ENCODE assay signal across 9 cellular contexts in genomic region chr2:219553168-219553417, GRCh38. TPM values are rescaled to one million over a fixed set of nuclear protein-coding genes. Genes with fewer than 3 reads are reported as not detected.
DNase-seq lines count a peak whose midpoint lies in the region; TF ChIP-seq lines count a peak whose summit lies in the region.
"Had no signal": no experiment of that assay in that cellular context is flagged by ENCODE, and none has a peak within 500 bp of the region (broad histone marks: within the 10 kb centered on the region; RNA-seq: fewer than 3 reads in every experiment).

No MANE protein-coding gene starts in this region.

- TF ChIP-seq CTCF in A673 (conservative IDR thresholded peaks at IDR 0.05; ENCODE audit: low read depth, low read length) (no peak), endothelial cell (IDR thresholded peaks at IDR 0.05; ENCODE audit: unreplicated experiment) (no peak), neural progenitor cell (IDR thresholded peaks at IDR 0.05) (no peak)

- CTCF ChIA-PET in A673 (lab: Charles Lee): interaction anchor here (1.1 kb wide), 1 partner anchor 18 kb away, joined by 3 read pairs; the partner anchor contains the start of gene OBSL1

- H3K4me2 ChIP-seq in neural progenitor cell: peak overlapping the region; percentile 98

- H3K9me3 ChIP-seq in A673 (ENCODE audit: low read depth, low read length, poor library complexity, severe bottlenecking) (no peaks in the 10 kb centered on the region), neural progenitor cell (ENCODE audit: low read depth) (no peaks in the 10 kb centered on the region)

- no peaks in the 10 kb centered on the region for H3K36me3 ChIP-seq in A673 (ENCODE audit: insufficient read depth, low read length, poor library complexity, severe bottlenecking)
- H3K36me3 ChIP-seq in neural progenitor cell: no peaks in the 10 kb centered on the region

- H3K4me3 ChIP-seq in A673 (ENCODE audit: low read depth, low read length, poor library complexity, severe bottlenecking): peak overlapping the region; percentile 59
- peak overlapping the region; percentile 82 for H3K4me3 ChIP-seq in neural progenitor cell

- no peaks in the 10 kb centered on the region for H3K79me2 ChIP-seq in neural progenitor cell (ENCODE audit: low read depth)

- H3K27ac ChIP-seq in A673 (ENCODE audit: low read depth, low read length, poor library complexity, severe bottlenecking) (no peak overlapping the region), neural progenitor cell (no peak overlapping the region)

- H3K9me3 Mint-ChIP-seq in IgD-negative memory B cell: no peaks in the 10 kb centered on the region
- H3K9me3 Mint-ChIP-seq in endothelial cell (ENCODE audit: unreplicated experiment): no peaks in the 10 kb centered on the region
- no peaks in the 10 kb centered on the region for H3K9me3 Mint-ChIP-seq in neural progenitor cell

- H3K4me1 Mint-ChIP-seq in IgD-negative memory B cell (peaks cover 0 to 2% (median 1%) of the 10 kb centered on the region in 3 donors), endothelial cell (ENCODE audit: unreplicated experiment) (no peaks in the 10 kb centered on the region), neural progenitor cell (peaks cover 11% of the 10 kb centered on the region)

- peaks cover 14% of the 10 kb centered on the region for H4K20me1 ChIP-seq in neural progenitor cell (ENCODE audit: low read depth)

- H3K27me3 ChIP-seq in A673 (replicated peaks; ENCODE audit: insufficient read depth, low read depth, low read length, poor library complexity) (no peaks in the 10 kb centered on the region), neural progenitor cell (peaks cover 39% of the 10 kb centered on the region)

- BruUV-seq in A673 (replicated peaks; lab: Mats Ljungman, UMichigan): no TSS peak

- H2AFZ ChIP-seq in neural progenitor cell (replicated peaks): no peak overlapping the region

- no peak overlapping the region for H3K9ac ChIP-seq in neural progenitor cell

- H3K4me1 ChIP-seq in A673 (ENCODE audit: insufficient read depth, low read length, poor library complexity, severe bottlenecking) (no peaks in the 10 kb centered on the region), neural progenitor cell (peaks cover 5% of the 10 kb centered on the region)

- POLR2A ChIA-PET in A673 (lab: Charles Lee; ENCODE audit: low non-redundant PET): no interaction called here

- DNase-seq in A673 (ENCODE audit: low spot score): no peak
- DNase-seq in endothelial cell (ENCODE audit: low spot score): no peak
- no peak for DNase-seq in neural progenitor cell (ENCODE audit: low spot score)
- no peak for DNase-seq in stimulated activated CD4-positive, alpha-beta T cell treated with anti-CD3 and anti-CD28 coated beads, Interleukin-2, amount 100 ng/mL, for 48 hours
- DNase-seq in activated CD8-positive, alpha-beta memory T cell treated with anti-CD3 and anti-CD28 coated beads, Interleukin-2, amount 50 U/mL, for 48 hours: no peak
- no peak for DNase-seq in cerebellar nuclear complex (lab: John Stamatoyannopoulos, UW)
- no peak for DNase-seq in HuH-7.5 (ENCODE audit: low spot score)

- H3K4me3 Mint-ChIP-seq in IgD-negative memory B cell (peak overlapping the region in 3 of 4 donors; percentile 48 to 77 (median 51)), endothelial cell (ENCODE audit: unreplicated experiment) (peak overlapping the region; percentile 81), neural progenitor cell (peak overlapping the region; percentile 80)

- intact Hi-C loops in A673 (cut with micrococcal nuclease; ENCODE audit: unreplicated experiment): no loop called here

- H3K36me3 Mint-ChIP-seq in IgD-negative memory B cell: peaks cover 2% of the 10 kb centered on the region
- H3K36me3 Mint-ChIP-seq in endothelial cell (ENCODE audit: low read depth, unreplicated experiment): peaks cover 9% of the 10 kb centered on the region
- H3K36me3 Mint-ChIP-seq in neural progenitor cell: peaks cover 5% of the 10 kb centered on the region

- no peaks in the 10 kb centered on the region for H3F3A ChIP-seq in neural progenitor cell (ENCODE audit: low read depth)

- H3K27ac Mint-ChIP-seq in IgD-negative memory B cell (peak overlapping the region in 1 of 3 donors; percentile 31), endothelial cell (ENCODE audit: unreplicated experiment) (no peak overlapping the region), neural progenitor cell (no peak overlapping the region)

- H3K27me3 Mint-ChIP-seq in IgD-negative memory B cell (peaks cover 49% of the 10 kb centered on the region), endothelial cell (ENCODE audit: unreplicated experiment) (peaks cover 31% of the 10 kb centered on the region), neural progenitor cell (ENCODE audit: insufficient read depth, low read depth) (peaks cover 20% of the 10 kb centered on the region)

RNA-seq across cellular contexts. Expression of gene TMEM198, which starts 9.3 kb away (rescaled TPM):
- total RNA-seq in A673 (2021): 4.6 and 7.6 TPM in 2 replicates
- polyA plus RNA-seq in IgD-negative memory B cell: 0.28 TPM
- total RNA-seq in endothelial cell (ENCODE audit: unreplicated experiment): not detected
- total RNA-seq in neural progenitor cell (ENCODE audit: low replicate concordance): 0.79 and 2.3 TPM in 2 replicates
- total RNA-seq: endothelial cell of umbilical vein had no signal
- polyA plus RNA-seq: endothelial cell of umbilical vein had no signal

RNA-seq across cellular contexts. Expression of gene CHPF, which starts 9.5 kb away (rescaled TPM):
- 13.8 and 15.8 TPM in 2 replicates for total RNA-seq in A673 (2021)
- polyA plus RNA-seq in IgD-negative memory B cell: 3.9 TPM
- total RNA-seq in endothelial cell (ENCODE audit: unreplicated experiment): 4.1 TPM
- 6.7 and 27.7 TPM in 2 replicates for total RNA-seq in neural progenitor cell (ENCODE audit: low replicate concordance)

RNA-seq across cellular contexts. Expression of gene OBSL1, which starts 18.2 kb away (rescaled TPM):
- total RNA-seq in A673 (2021) (23.1 and 46.6 TPM in 2 replicates), endothelial cell (ENCODE audit: unreplicated experiment) (53.4 TPM), neural progenitor cell (ENCODE audit: low replicate concordance) (31.0 and 111 TPM in 2 replicates)
- not detected for polyA plus RNA-seq in IgD-negative memory B cell

RNA-seq across cellular contexts. Expression of gene INHA, which starts 19.0 kb away (rescaled TPM):
- 0.70 TPM in 1 of 2 replicates, not detected in the other for total RNA-seq in A673 (2021)
- polyA plus RNA-seq in IgD-negative memory B cell: not detected
- total RNA-seq in endothelial cell (ENCODE audit: unreplicated experiment): not detected
- total RNA-seq in neural progenitor cell (ENCODE audit: low replicate concordance): 0.31 TPM in 1 of 2 replicates, not detected in the other
- total RNA-seq: endothelial cell of umbilical vein had no signal

RNA-seq across cellular contexts. Expression of gene ASIC4, which starts 38.8 kb away (rescaled TPM):
- total RNA-seq in A673 (2021) (0.45 and 1.2 TPM in 2 replicates), endothelial cell (ENCODE audit: unreplicated experiment) (1.6 TPM), neural progenitor cell (ENCODE audit: low replicate concordance) (0.26 and 2.4 TPM in 2 replicates)
- not detected for polyA plus RNA-seq in IgD-negative memory B cell
- total RNA-seq: endothelial cell of umbilical vein had no signal
- polyA plus RNA-seq: endothelial cell of umbilical vein had no signal
